Comparison of ENCODE assay signal across 1 cellular context in genomic region chr7:159015081-159015893, GRCh38.
TF ChIP-seq lines count a peak whose summit lies in the region.

No MANE protein-coding gene starts in this region.

TF ChIP-seq in GM23338, 12 proteins besides CTCF, POLR2A, EP300 and RAD21 (continued from another document):
- TF ChIP-seq ZNF462 (CRISPR knock-in tag; IDR thresholded peaks at IDR 0.05) (no peak), CREB1 (CRISPR knock-in tag; IDR thresholded peaks at IDR 0.05; ENCODE audit: low read depth) (no peak), EZH2phosphoT487 (IDR thresholded peaks at IDR 0.05; ENCODE audit: unreplicated experiment) (no peak)
